ENCODE assay signal across 1 cellular context in genomic region chr1:99598738-99599411, GRCh38.
TF ChIP-seq lines count a peak whose summit lies in the region.

No MANE protein-coding gene starts in this region.

TF ChIP-seq in K562, 482 proteins besides CTCF, POLR2A, EP300 and RAD21 (continued from another document):
- TF ChIP-seq CREB3 (tag; conservative IDR thresholded peaks at IDR 0.05; ENCODE audit: low read depth) (no peak), CXXC5 (CRISPR knock-in tag; IDR thresholded peaks at IDR 0.05) (no peak), ZNF589 (CRISPR knock-in tag; IDR thresholded peaks at IDR 0.05; ENCODE audit: low read depth) (peak; percentile 12; the same call in 1 of the 2 replicates)
TF ChIP-seq in K562: peak in this region for 9.
